ENCODE assay signal across 27 cellular contexts in the genomic region with DNA sequence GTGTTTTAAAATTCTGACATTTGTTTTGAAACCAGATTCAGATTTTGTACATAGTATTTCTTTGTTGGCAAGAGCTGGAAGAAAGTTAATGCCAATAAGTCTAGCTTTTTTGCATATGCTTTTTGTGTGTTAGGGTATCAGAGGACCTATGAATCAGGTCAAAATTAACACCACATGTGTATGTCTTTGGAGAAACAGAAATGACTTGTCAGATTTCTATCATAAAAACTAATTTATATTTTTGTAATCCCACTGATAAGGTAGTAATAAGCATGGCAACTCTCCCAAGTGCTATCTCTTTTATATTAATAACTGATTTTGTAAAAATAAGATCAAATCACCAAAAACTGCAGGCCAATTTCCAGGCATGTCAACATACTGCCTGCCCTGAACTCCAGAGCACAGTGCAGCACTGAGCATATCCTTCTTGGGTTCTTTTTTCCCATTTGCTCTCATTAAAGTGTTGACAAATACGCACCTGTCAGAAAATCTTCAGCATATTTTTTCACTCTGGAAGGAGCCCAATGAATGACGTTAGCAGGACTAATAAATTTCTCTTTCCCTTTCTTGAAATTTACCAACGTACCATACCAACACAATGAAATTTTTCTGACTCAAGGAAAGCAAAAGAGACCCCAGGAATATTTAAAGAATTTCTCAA.
DNase-seq lines count a peak whose midpoint lies in the region; ATAC-seq and TF ChIP-seq lines count a peak whose summit lies in the region.
"Had no signal": no experiment of that assay in that cellular context is flagged by ENCODE, and none has a peak within 500 bp of the region (broad histone marks: within the 10 kb centered on the region; RNA-seq: fewer than 3 reads in every experiment).

No MANE protein-coding gene starts in this region.

- no peak overlapping the region for H2BK120ac ChIP-seq in neuronal stem cell (ENCODE audit: low read depth, low read length)

- H3K9me3 ChIP-seq in neuronal stem cell (replicated peaks in 1 of 2; ENCODE audit: control insufficient read depth in 2 of 2, insufficient read depth in 1 of 2, low read depth in 1 of 2, low read length in 2 of 2) = peaks cover 0 to 4% of the 10 kb centered on the region in 2 donors
- H3K9me3 ChIP-seq: ascending aorta; BLaER1 treated with 17β-estradiol and CSF1 and Interleukin-3, amounts not matched to agents 10 nM and 100 nM; esophagus squamous epithelium; heart left ventricle; pancreas; spleen had no signal

- H2BK5ac ChIP-seq in neuronal stem cell (ENCODE audit: low read length) = no peak overlapping the region

- H3K23ac ChIP-seq in neuronal stem cell (ENCODE audit: low read depth, low read length, poor library complexity) = no peak overlapping the region

- H3K18ac ChIP-seq in neuronal stem cell (ENCODE audit: low read length) = no peak overlapping the region

- H3K4me1 ChIP-seq in neuronal stem cell (ENCODE audit: control insufficient read depth in 2 of 2, insufficient read depth in 1 of 2, low read depth in 1 of 2, low read length in 2 of 2) = peaks cover 21 to 37% of the 10 kb centered on the region in 2 donors

- H2AFZ ChIP-seq in neuronal stem cell (ENCODE audit: low read length) = no peak overlapping the region

- ATAC-seq in SK-N-SH treated with all-trans-retinoic acid at 6 μM for 48 hours = peak; percentile 57
- ATAC-seq: activated CD4-positive, alpha-beta T cell treated with anti-CD3 and anti-CD28 coated beads for 36 hours; heart left ventricle; left colon; naive thymus-derived CD4-positive, alpha-beta T cell had no signal

- H3K9ac ChIP-seq in neuronal stem cell (ENCODE audit: low read depth, low read length, poor library complexity) = no peak overlapping the region
- H3K9ac ChIP-seq: BLaER1 treated with 17β-estradiol and CSF1 and Interleukin-3, amounts not matched to agents 10 nM and 100 nM had no signal

- H3K4ac ChIP-seq in neuronal stem cell (ENCODE audit: low read length) = no peak overlapping the region

- no peaks in the 10 kb centered on the region for H3K36me3 ChIP-seq in neuronal stem cell (replicated peaks in 1 of 2; ENCODE audit: control insufficient read depth in 2 of 2, insufficient read depth in 2 of 2, low read length in 2 of 2)
- H3K36me3 ChIP-seq: ascending aorta, esophagus squamous epithelium, heart left ventricle, pancreas, spleen had no signal

- no peak overlapping the region for H4K8ac ChIP-seq in neuronal stem cell (ENCODE audit: low read depth, low read length)

- no CpG with 5 or more reads among the region's 3 CpGs for WGBS in neuronal stem cell (ENCODE audit: extremely low coverage in 2 of 2, insufficient read length in 2 of 2, insufficient replicate concordance in 1 of 2), 2 donors

- DNase-seq in AG10803 (ENCODE audit: low read depth) (peak; percentile 42), fibroblast of the conjunctiva (ENCODE audit: low read depth) (peak; percentile 60), neuronal stem cell (ENCODE audit: low spot score) (no peak), NCI-H187 (lab: John Stamatoyannopoulos, UW) (no peak), NCI-H1436 (lab: John Stamatoyannopoulos, UW) (no peak), NCI-H1048 (lab: John Stamatoyannopoulos, UW) (no peak), NCI-H774 (lab: John Stamatoyannopoulos, UW) (no peak)
- DNase-seq: activated CD4-positive, alpha-beta T cell treated with anti-CD3 and anti-CD28 coated beads for 36 hours; activated CD8-positive, alpha-beta memory T cell treated with anti-CD3 and anti-CD28 coated beads for 24 hours; activated effector memory CD4-positive, alpha-beta T cell treated with anti-CD3 and anti-CD28 coated beads, Interleukin-2, amount 50 U/mL, for 16 hours; activated naive CD8-positive, alpha-beta T cell treated with anti-CD3 and anti-CD28 coated beads for 36 hours; caudate nucleus; COR-L47; esophagus squamous epithelium; heart left ventricle; left colon; naive thymus-derived CD4-positive, alpha-beta T cell; NCI-H1436 treated with DMSO at 0.1 percent for 48 hours; NCI-H2107; NCI-H446 treated with DMSO at 0.1 percent for 48 hours; pancreas; RPMI8226; spleen; stimulated activated CD4-positive, alpha-beta T cell treated with anti-CD3 and anti-CD28 coated beads, Interleukin-2, amount 100 ng/mL, for 48 hours had no signal

- no peaks in the 10 kb centered on the region for H3K79me1 ChIP-seq in neuronal stem cell (ENCODE audit: low read depth, low read length)

- H3K4me3 ChIP-seq in AG10803 (ENCODE audit: low read length) (no peak overlapping the region), neuronal stem cell (ENCODE audit: low read length in 2 of 2) (no peak overlapping the region)
- H3K4me3 ChIP-seq: ascending aorta; BLaER1 treated with 17β-estradiol and CSF1 and Interleukin-3, amounts not matched to agents 10 nM and 100 nM; esophagus squamous epithelium; heart left ventricle; pancreas; spleen had no signal

- no peak overlapping the region for H2AK5ac ChIP-seq in neuronal stem cell (ENCODE audit: low read depth, low read length)

- no peak overlapping the region for H2BK12ac ChIP-seq in neuronal stem cell (ENCODE audit: low read length)

- H2BK15ac ChIP-seq in neuronal stem cell (ENCODE audit: low read length) = no peak overlapping the region

- no peak overlapping the region for H3K14ac ChIP-seq in neuronal stem cell (ENCODE audit: low read length)

- TF ChIP-seq CTCF in AG10803 (conservative IDR thresholded peaks at IDR 0.05; ENCODE audit: low read length) = no peak

- no peak overlapping the region for H3K4me2 ChIP-seq in neuronal stem cell (ENCODE audit: insufficient read depth, low read length, poor library complexity, severe bottlenecking)
- H3K4me2 ChIP-seq: BLaER1 treated with 17β-estradiol and CSF1 and Interleukin-3, amounts not matched to agents 10 nM and 100 nM had no signal

- H3K27me3 ChIP-seq in neuronal stem cell (ENCODE audit: control insufficient read depth in 3 of 3, insufficient read depth in 3 of 3, low read depth in 1 of 3, low read length in 3 of 3) = no peaks in the 10 kb centered on the region
- H3K27me3 ChIP-seq: ascending aorta; BLaER1 treated with 17β-estradiol and CSF1 and Interleukin-3, amounts not matched to agents 10 nM and 100 nM; esophagus squamous epithelium; heart left ventricle; pancreas; spleen had no signal

- no peak overlapping the region for H4K91ac ChIP-seq in neuronal stem cell (ENCODE audit: low read depth, low read length, poor library complexity)

- H3K27ac ChIP-seq in neuronal stem cell (replicated peaks; ENCODE audit: low read length) = peak overlapping the region; percentile 38
- H3K27ac ChIP-seq: BLaER1 treated with 17β-estradiol and CSF1 and Interleukin-3, amounts not matched to agents 10 nM and 100 nM; esophagus squamous epithelium; heart left ventricle; spleen had no signal

TF ChIP-seq in SK-N-SH treated with all-trans-retinoic acid at 6 μM for 48 hours, 23 proteins besides CTCF, POLR2A, EP300 and RAD21:
- TF ChIP-seq ZC3H10 (CRISPR knock-in tag; IDR thresholded peaks at IDR 0.05) (no peak), TCF4 (CRISPR knock-in tag; IDR thresholded peaks at IDR 0.05; ENCODE audit: borderline replicate concordance) (peak; percentile 74; the same call in 1 of the 2 replicates)

Comparison
In these comparisons a context has a peak if more than half of its experiments do, and no peak if none do; other contexts are left out.
1. DNase-seq: peak in AG10803 (single experiment) and fibroblast of the conjunctiva (single experiment); none in neuronal stem cell (single experiment), NCI-H187 (0 of 2), NCI-H1436 (single experiment), NCI-H1048 (single experiment) and NCI-H774 (single experiment).